Comparison of ENCODE assay signal across 16 cellular contexts in genomic region chr7:108468246-108468645, GRCh38. TPM values are rescaled to one million over a fixed set of nuclear protein-coding genes. Genes with fewer than 3 reads are reported as not detected.
DNase-seq lines count a peak whose midpoint lies in the region; TF ChIP-seq lines count a peak whose summit lies in the region.
"Had no signal": no experiment of that assay in that cellular context is flagged by ENCODE, and none has a peak within 500 bp of the region (broad histone marks: within the 10 kb centered on the region; RNA-seq: fewer than 3 reads in every experiment).

No MANE protein-coding gene starts in this region.

- H2BK15ac ChIP-seq in neuronal stem cell (ENCODE audit: low read length): no peak overlapping the region

- intact Hi-C loops in ovary (cut with DNase I): no loop called here

- H2BK120ac ChIP-seq in neuronal stem cell (ENCODE audit: low read depth, low read length): no peak overlapping the region

- TF ChIP-seq EP300 in ovary (IDR thresholded peaks at IDR 0.05): no peak

- DNase-seq in NCI-H2227 (lab: John Stamatoyannopoulos, UW; ENCODE audit: unreplicated experiment) (peak; percentile 32), NCI-H2227 treated with DMSO at 0.1 percent for 48 hours (lab: John Stamatoyannopoulos, UW) (no peak), NAMALWA (ENCODE audit: low spot score) (peak; percentile 9), endodermal cell (peak; percentile 60), neuronal stem cell (ENCODE audit: low spot score) (no peak), glutamatergic neuron (no peak), ovary (no peak), NCI-H526 treated with DMSO at 0.1 percent for 48 hours (lab: John Stamatoyannopoulos, UW) (no peak)
- DNase-seq: Caco-2, DMS79, NCI-H1417, NCI-H2029 treated with DMSO at 0.1 percent for 48 hours, NCI-H82, SJCRH30 had no signal

- H2AFZ ChIP-seq in neuronal stem cell (ENCODE audit: low read length): no peak overlapping the region

- H3K27ac Mint-ChIP-seq in endodermal cell (peak overlapping the region; percentile 61), glutamatergic neuron (ENCODE audit: unreplicated experiment) (no peak overlapping the region)

- TF ChIP-seq CTCF in endodermal cell (conservative IDR thresholded peaks at IDR 0.05): no peak
- TF ChIP-seq CTCF in glutamatergic neuron (IDR thresholded peaks at IDR 0.05; ENCODE audit: partially characterized antibody, unreplicated experiment): no peak
- TF ChIP-seq CTCF in ovary (IDR thresholded peaks at IDR 0.05): no peak

- 43 to 65% methylated on average over 3 to 4 of the region's 4 CpGs for WGBS in endodermal cell (ENCODE audit: insufficient coverage in 1 of 2, insufficient read length in 1 of 2), 2 experiments
- no CpG with 5 or more reads among the region's 4 CpGs for WGBS in neuronal stem cell (ENCODE audit: extremely low coverage in 2 of 2, insufficient read length in 2 of 2, insufficient replicate concordance in 1 of 2), 2 donors
- 70 to 80% (median 76%) methylated on average over 4 of the region's 4 CpGs for WGBS in ovary, 3 donors

- H3K9me3 Mint-ChIP-seq in endodermal cell: no peaks in the 10 kb centered on the region
- no peaks in the 10 kb centered on the region for H3K9me3 Mint-ChIP-seq in glutamatergic neuron (ENCODE audit: unreplicated experiment)
- H3K9me3 Mint-ChIP-seq: CD14-positive monocyte had no signal

- H3K27me3 Mint-ChIP-seq in endodermal cell (ENCODE audit: insufficient read depth) (no peaks in the 10 kb centered on the region), glutamatergic neuron (ENCODE audit: unreplicated experiment) (no peaks in the 10 kb centered on the region)

- H3K36me3 Mint-ChIP-seq in endodermal cell (ENCODE audit: low read depth) (no peaks in the 10 kb centered on the region), glutamatergic neuron (ENCODE audit: unreplicated experiment) (no peaks in the 10 kb centered on the region)

- H3K4me1 Mint-ChIP-seq in endodermal cell (peaks cover 14% of the 10 kb centered on the region), glutamatergic neuron (ENCODE audit: low read depth, unreplicated experiment) (no peaks in the 10 kb centered on the region)
- H3K4me1 Mint-ChIP-seq: CD14-positive monocyte had no signal

- H4K8ac ChIP-seq in neuronal stem cell (ENCODE audit: low read depth, low read length): no peak overlapping the region

- no peak overlapping the region for H2AK5ac ChIP-seq in neuronal stem cell (ENCODE audit: low read depth, low read length)

- no peak overlapping the region for H2BK5ac ChIP-seq in neuronal stem cell (ENCODE audit: low read length)

- no peak overlapping the region for H3K4me2 ChIP-seq in neuronal stem cell (ENCODE audit: insufficient read depth, low read length, poor library complexity, severe bottlenecking)

- no peak overlapping the region for H3K27ac ChIP-seq in endodermal cell (ENCODE audit: low read depth, low read length)
- peak overlapping the region; percentile 5 for H3K27ac ChIP-seq in neuronal stem cell (replicated peaks; ENCODE audit: low read length)
- no peak overlapping the region for H3K27ac ChIP-seq in ovary
- H3K27ac ChIP-seq: SJCRH30 had no signal

- no peaks in the 10 kb centered on the region for H3K36me3 ChIP-seq in endodermal cell (ENCODE audit: control insufficient read depth, insufficient read depth, low read length)
- peaks cover 0 to 8% of the 10 kb centered on the region in 2 donors for H3K36me3 ChIP-seq in neuronal stem cell (replicated peaks in 1 of 2; ENCODE audit: control insufficient read depth in 2 of 2, insufficient read depth in 2 of 2, low read length in 2 of 2)
- H3K36me3 ChIP-seq in ovary: no peaks in the 10 kb centered on the region
- H3K36me3 ChIP-seq: SJCRH30 had no signal

- H3K18ac ChIP-seq in neuronal stem cell (ENCODE audit: low read length): no peak overlapping the region

- H3K4me1 ChIP-seq in endodermal cell (ENCODE audit: control insufficient read depth, insufficient read depth, low read length) (peaks cover 9% of the 10 kb centered on the region), neuronal stem cell (ENCODE audit: control insufficient read depth in 2 of 2, insufficient read depth in 1 of 2, low read depth in 1 of 2, low read length in 2 of 2) (peaks cover 0 to 2% of the 10 kb centered on the region in 2 donors), ovary (ENCODE audit: insufficient read depth) (no peaks in the 10 kb centered on the region)
- H3K4me1 ChIP-seq: Caco-2, SJCRH30 had no signal

- H3K9ac ChIP-seq in endodermal cell (ENCODE audit: extremely low read depth, low read length, poor library complexity, severe bottlenecking): no peak overlapping the region
- H3K9ac ChIP-seq in neuronal stem cell (ENCODE audit: low read depth, low read length, poor library complexity): no peak overlapping the region

- no peak overlapping the region for H4K91ac ChIP-seq in neuronal stem cell (ENCODE audit: low read depth, low read length, poor library complexity)

- peak overlapping the region; percentile 20 for H3K4me3 ChIP-seq in endodermal cell (ENCODE audit: low read length)
- H3K4me3 ChIP-seq in neuronal stem cell (ENCODE audit: low read length in 2 of 2): no peak overlapping the region
- H3K4me3 ChIP-seq in ovary: no peak overlapping the region
- H3K4me3 ChIP-seq: SJCRH30 had no signal

- no peaks in the 10 kb centered on the region for H3K79me1 ChIP-seq in neuronal stem cell (ENCODE audit: low read depth, low read length)

- H2BK12ac ChIP-seq in neuronal stem cell (ENCODE audit: low read length): no peak overlapping the region

- no peak overlapping the region for H3K23ac ChIP-seq in neuronal stem cell (ENCODE audit: low read depth, low read length, poor library complexity)

- no peak for TF ChIP-seq POLR2A in ovary (IDR thresholded peaks at IDR 0.05)

- no peak overlapping the region for H3K4ac ChIP-seq in neuronal stem cell (ENCODE audit: low read length)

- H3K14ac ChIP-seq in neuronal stem cell (ENCODE audit: low read length): no peak overlapping the region

- H3K9me3 ChIP-seq in endodermal cell (ENCODE audit: control insufficient read depth, low read length): no peaks in the 10 kb centered on the region
- no peaks in the 10 kb centered on the region for H3K9me3 ChIP-seq in neuronal stem cell (replicated peaks in 1 of 2; ENCODE audit: control insufficient read depth in 2 of 2, insufficient read depth in 1 of 2, low read depth in 1 of 2, low read length in 2 of 2)
- H3K9me3 ChIP-seq in ovary: no peaks in the 10 kb centered on the region
- H3K9me3 ChIP-seq: Caco-2, SJCRH30 had no signal

- H3K27me3 ChIP-seq in endodermal cell (ENCODE audit: control insufficient read depth, insufficient read depth, low read length, poor library complexity, severe bottlenecking): no peaks in the 10 kb centered on the region
- H3K27me3 ChIP-seq in neuronal stem cell (ENCODE audit: control insufficient read depth in 3 of 3, insufficient read depth in 3 of 3, low read depth in 1 of 3, low read length in 3 of 3): no peaks in the 10 kb centered on the region
- no peaks in the 10 kb centered on the region for H3K27me3 ChIP-seq in ovary
- H3K27me3 ChIP-seq: SJCRH30 had no signal

- H3K4me3 Mint-ChIP-seq in endodermal cell: no peak overlapping the region
- no peak overlapping the region for H3K4me3 Mint-ChIP-seq in glutamatergic neuron (ENCODE audit: unreplicated experiment)
- H3K4me3 Mint-ChIP-seq: CD14-positive monocyte had no signal

RNA-seq across cellular contexts. Expression of gene NRCAM, which starts 12.0 kb away (rescaled TPM):
- total RNA-seq in endodermal cell: 10 to 100 TPM; 17.9 to 28.2 TPM
- 49.9 TPM for polyA plus RNA-seq in endodermal cell (2013, experiment 1 of 2)
- polyA plus RNA-seq in endodermal cell (2013, experiment 2 of 2): 41.4 TPM
- polyA plus RNA-seq in neuronal stem cell (2013, experiment 1 of 2): 39.5 TPM
- polyA plus RNA-seq in neuronal stem cell (2013, experiment 2 of 2): 39.3 TPM
- 120 TPM for total RNA-seq in glutamatergic neuron (ENCODE audit: unreplicated experiment)
- total RNA-seq in ovary: 10 to 100 TPM in 2 of 7 donors, 1 to 10 TPM in 4, under 1 TPM in 1; 0.61 to 14.8 (median 3.3) TPM
- polyA plus RNA-seq in ovary: 1 to 10 TPM; 1.3 to 2.3 TPM
- total RNA-seq: G401 had no signal
- polyA plus RNA-seq: CD14-positive monocyte had no signal

RNA-seq across cellular contexts. Expression of gene PNPLA8, which starts 57.7 kb away (rescaled TPM):
- total RNA-seq in endodermal cell (10 to 100 TPM; 15.9 to 20.1 TPM), glutamatergic neuron (ENCODE audit: unreplicated experiment) (46.4 TPM), ovary (10 to 100 TPM; 21.2 to 39.7 (median 26.2) TPM)
- polyA plus RNA-seq in endodermal cell (2013, experiment 1 of 2): 20.2 TPM
- polyA plus RNA-seq in endodermal cell (2013, experiment 2 of 2): 21.4 TPM
- polyA plus RNA-seq in neuronal stem cell (2013, experiment 1 of 2): 16.0 TPM
- 16.5 TPM for polyA plus RNA-seq in neuronal stem cell (2013, experiment 2 of 2)
- 10 to 100 TPM; 16.8 to 18.1 TPM for polyA plus RNA-seq in ovary

Comparison
In these comparisons a context has a peak if more than half of its experiments do, and no peak if none do; other contexts are left out.
1. DNase-seq: peak in NCI-H2227 (single experiment), NAMALWA (single experiment) and endodermal cell (single experiment); none in NCI-H2227 treated with DMSO at 0.1 percent for 48 hours (single experiment), neuronal stem cell (single experiment), glutamatergic neuron (single experiment), ovary (0 of 5) and NCI-H526 treated with DMSO at 0.1 percent for 48 hours (single experiment).